9 cellular contexts compared by ENCODE assay signal in genomic region chr17:19727466-19728113, GRCh38. TPM values are rescaled to one million over a fixed set of nuclear protein-coding genes. Genes with fewer than 3 reads are reported as not detected.
DNase-seq lines count a peak whose midpoint lies in the region; ATAC-seq and TF ChIP-seq lines count a peak whose summit lies in the region.
"Had no signal": no experiment of that assay in that cellular context is flagged by ENCODE, and none has a peak within 500 bp of the region (broad histone marks: within the 10 kb centered on the region; RNA-seq: fewer than 3 reads in every experiment).

No MANE protein-coding gene starts in this region.

- H3K27ac ChIP-seq in spleen (peak overlapping the region; percentile 2 to 82 (median 64)), OCI-LY7 (ENCODE audit: low read depth, low read length, poor library complexity, severe bottlenecking) (no peak overlapping the region)

- no peak overlapping the region for H2AFZ ChIP-seq in OCI-LY7 (ENCODE audit: low read length)

- H3K4me1 ChIP-seq in spleen (peaks cover 13 to 43% (median 32%) of the 10 kb centered on the region in 6 donors), OCI-LY7 (ENCODE audit: insufficient read depth, low read length, poor library complexity, severe bottlenecking) (no peaks in the 10 kb centered on the region)

- H3K4me2 ChIP-seq in OCI-LY7 (ENCODE audit: low read length): no peak overlapping the region

- H3K27me3 Mint-ChIP-seq in brain: peaks cover 3% of the 10 kb centered on the region
- H3K27me3 Mint-ChIP-seq in WTC11 (ENCODE audit: low read depth): no peaks in the 10 kb centered on the region; the same call in none of the 2 replicates
- H3K27me3 Mint-ChIP-seq in activated CD4-positive, alpha-beta memory T cell treated with anti-CD3 and anti-CD28 coated beads for 36 hours: no peaks in the 10 kb centered on the region

- intact Hi-C loops in spleen (cut with DNase I; ENCODE audit: low total_unique reads) (no loop called here), OCI-LY7 (cut with micrococcal nuclease; ENCODE audit: unreplicated experiment) (no loop called here)
- intact Hi-C loops in activated CD4-positive, alpha-beta memory T cell treated with anti-CD3 and anti-CD28 coated beads for 36 hours (cut with micrococcal nuclease): no loop called here

- H3K36me3 Mint-ChIP-seq in brain (no peaks in the 10 kb centered on the region), WTC11 (no peaks in the 10 kb centered on the region)
- H3K36me3 Mint-ChIP-seq in activated CD4-positive, alpha-beta memory T cell treated with anti-CD3 and anti-CD28 coated beads for 36 hours: no peaks in the 10 kb centered on the region
- H3K36me3 Mint-ChIP-seq: stimulated activated naive B cell treated with anti-CD40 and anti-IgM and Interleukin-4, amounts not matched to agents 10 μg/mL and 1 μg/mL and 100 μg/mL, for 72 hours had no signal

- ATAC-seq in WTC11: no peak
- ATAC-seq: stimulated activated naive B cell treated with anti-CD40 and anti-IgM and Interleukin-4, amounts not matched to agents 10 μg/mL and 1 μg/mL and 100 μg/mL, for 72 hours had no signal

- H3K4me1 Mint-ChIP-seq in brain: peaks cover 33% of the 10 kb centered on the region
- no peaks in the 10 kb centered on the region for H3K4me1 Mint-ChIP-seq in WTC11
- H3K4me1 Mint-ChIP-seq in activated CD4-positive, alpha-beta memory T cell treated with anti-CD3 and anti-CD28 coated beads for 36 hours (ENCODE audit: low read depth): peaks cover 20% of the 10 kb centered on the region

- H3K27ac Mint-ChIP-seq in brain (peak overlapping the region; percentile 60 to 99 (median 89)), WTC11 (no peak overlapping the region)
- no peak overlapping the region for H3K27ac Mint-ChIP-seq in activated CD4-positive, alpha-beta memory T cell treated with anti-CD3 and anti-CD28 coated beads for 36 hours
- H3K27ac Mint-ChIP-seq: stimulated activated naive B cell treated with anti-CD40 and anti-IgM and Interleukin-4, amounts not matched to agents 10 μg/mL and 1 μg/mL and 100 μg/mL, for 72 hours had no signal

- DNase-seq in HPDE6-E6E7 (ENCODE audit: extremely low spot score): peak; percentile 43
- DNase-seq in inferior parietal cortex (ENCODE audit: extremely low spot score): peak; percentile 92
- no peak for DNase-seq in spleen
- no peak for DNase-seq in WTC11 (ENCODE audit: low spot score)
- no peak for DNase-seq in OCI-LY7 (ENCODE audit: low spot score)
- no peak for DNase-seq in activated CD4-positive, alpha-beta memory T cell treated with anti-CD3 and anti-CD28 coated beads for 36 hours
- DNase-seq in NCI-H524 treated with DMSO at 0.1 percent for 48 hours (lab: John Stamatoyannopoulos, UW): no peak
- DNase-seq: stimulated activated naive B cell treated with anti-CD40 and anti-IgM and Interleukin-4, amounts not matched to agents 10 μg/mL and 1 μg/mL and 100 μg/mL, for 72 hours had no signal

- BruUV-seq in OCI-LY7 (replicated peaks; lab: Mats Ljungman, UMichigan): no TSS peak

- CTCF ChIA-PET in WTC11 (lab: Charles Lee): interaction anchor here (0.9 to 2.8 kb wide), 6 partner anchors 9 to 140 kb away, joined by 3 to 21 read pairs (median 5); partner anchors contain the start of genes ALDH3A2 and ULK2
- CTCF ChIA-PET in OCI-LY7 (lab: Charles Lee; ENCODE audit: unreplicated experiment): no interaction called here
- CTCF ChIA-PET in activated CD4-positive, alpha-beta memory T cell treated with anti-CD3 and anti-CD28 coated beads for 36 hours (lab: Charles Lee): interaction anchor here (0.5 to 1.5 kb wide), 8 partner anchors 16 to 365 kb away, joined by 3 to 8 read pairs (median 4); partner anchors contain the start of gene B9D1

- TF ChIP-seq CTCF in brain (conservative IDR thresholded peaks at IDR 0.05) (no peak), spleen (IDR thresholded peaks at IDR 0.05 in 8 of 11, conservative IDR thresholded peaks at IDR 0.05 in 3 of 11) (no peak), WTC11 (IDR thresholded peaks at IDR 0.05) (no peak), OCI-LY7 (conservative IDR thresholded peaks at IDR 0.05; ENCODE audit: low read length) (no peak)

- no peaks in the 10 kb centered on the region for H3K27me3 ChIP-seq in spleen (replicated peaks in 1 of 7)

- WGBS in spleen, 5 donors: 59 to 85% (median 73%) methylated on average over 2 to 4 of the region's 4 CpGs

- H3K4me3 Mint-ChIP-seq in brain (no peak overlapping the region), WTC11 (no peak overlapping the region)
- H3K4me3 Mint-ChIP-seq in activated CD4-positive, alpha-beta memory T cell treated with anti-CD3 and anti-CD28 coated beads for 36 hours: no peak overlapping the region
- H3K4me3 Mint-ChIP-seq: stimulated activated naive B cell treated with anti-CD40 and anti-IgM and Interleukin-4, amounts not matched to agents 10 μg/mL and 1 μg/mL and 100 μg/mL, for 72 hours had no signal

- H3K36me3 ChIP-seq in spleen: no peaks in the 10 kb centered on the region
- H3K36me3 ChIP-seq in OCI-LY7 (ENCODE audit: insufficient read depth, low read length): no peaks in the 10 kb centered on the region

- no peaks in the 10 kb centered on the region for H4K20me1 ChIP-seq in OCI-LY7 (ENCODE audit: insufficient read depth, low read length)

- H3K4me3 ChIP-seq in spleen (no peak overlapping the region), OCI-LY7 (ENCODE audit: low read depth, low read length, poor library complexity, severe bottlenecking) (no peak overlapping the region)

- H3K9me3 ChIP-seq in spleen (no peaks in the 10 kb centered on the region), OCI-LY7 (ENCODE audit: low read length) (no peaks in the 10 kb centered on the region)

- no peaks in the 10 kb centered on the region for H3K79me2 ChIP-seq in OCI-LY7 (ENCODE audit: insufficient read depth, low read depth, low read length)

- no peaks in the 10 kb centered on the region for H3K9me2 ChIP-seq in OCI-LY7 (ENCODE audit: insufficient read depth, low read length)

- POLR2A ChIA-PET in WTC11 (lab: Charles Lee): interaction anchor here (0.5 to 0.6 kb wide), 2 partner anchors 37 to 85 kb away, joined by 4 to 7 read pairs; no protein-coding TSS in a partner anchor
- POLR2A ChIA-PET in OCI-LY7 (lab: Charles Lee): interaction anchor here (0.8 to 1.1 kb wide), 2 partner anchors 16 to 32 kb away, joined by 3 to 5 read pairs; no protein-coding TSS in a partner anchor
- POLR2A ChIA-PET in activated CD4-positive, alpha-beta memory T cell treated with anti-CD3 and anti-CD28 coated beads for 36 hours (lab: Charles Lee): no interaction called here

- H3K9me3 Mint-ChIP-seq in brain (peaks cover 0 to 5% (median 0%) of the 10 kb centered on the region in 5 experiments), WTC11 (peaks cover 12% of the 10 kb centered on the region)
- no peaks in the 10 kb centered on the region for H3K9me3 Mint-ChIP-seq in activated CD4-positive, alpha-beta memory T cell treated with anti-CD3 and anti-CD28 coated beads for 36 hours
- H3K9me3 Mint-ChIP-seq: stimulated activated naive B cell treated with anti-CD40 and anti-IgM and Interleukin-4, amounts not matched to agents 10 μg/mL and 1 μg/mL and 100 μg/mL, for 72 hours had no signal

- TF ChIP-seq POLR2A in spleen (IDR thresholded peaks at IDR 0.05): no peak

TF ChIP-seq in WTC11, 78 proteins besides CTCF, POLR2A, EP300 and RAD21:
- no peak for TF ChIP-seq ETV6 (CRISPR knock-in tag; IDR thresholded peaks at IDR 0.05)
- no peak for TF ChIP-seq TCF7 (CRISPR knock-in tag; IDR thresholded peaks at IDR 0.05; ENCODE audit: low read depth)
- no peak for TF ChIP-seq E2F5 (CRISPR knock-in tag; IDR thresholded peaks at IDR 0.05)
- no peak for TF ChIP-seq IRF1 (CRISPR knock-in tag; IDR thresholded peaks at IDR 0.05)
- TF ChIP-seq E2F1 (CRISPR knock-in tag; IDR thresholded peaks at IDR 0.05): no peak
TF ChIP-seq in WTC11: peak in this region for 0.

RNA-seq across cellular contexts. Expression of gene SLC47A2, which starts 11.2 kb away (rescaled TPM):
- polyA plus RNA-seq in brain (ENCODE audit: insufficient read depth, low read depth, low replicate concordance): not detected
- total RNA-seq in spleen: not detected
- under 1 TPM in 1 of 3 donors, not detected in 2; 0.03 TPM for polyA plus RNA-seq in spleen
- total RNA-seq in WTC11 (2021): not detected in 3 replicates
- total RNA-seq in OCI-LY7 (2014; rRNA removed; shearing (Covaris generic)): not detected in 2 replicates
- not detected in 2 replicates for total RNA-seq in OCI-LY7 (2022)
- total RNA-seq in activated CD4-positive, alpha-beta memory T cell treated with anti-CD3 and anti-CD28 coated beads for 36 hours: not detected

RNA-seq across cellular contexts. Expression of gene ALDH3A1, which starts 20.5 kb away (rescaled TPM):
- polyA plus RNA-seq in brain (ENCODE audit: insufficient read depth, low read depth, low replicate concordance): 0.76 TPM
- 10 to 100 TPM in 1 of 7 donors, 1 to 10 TPM in 2, under 1 TPM in 3, not detected in 1; 0.54 to 16.1 (median 0.90) TPM for total RNA-seq in spleen
- 1 to 10 TPM in 1 of 3 donors, under 1 TPM in 2; 0.36 to 1.2 (median 0.52) TPM for polyA plus RNA-seq in spleen
- 0.35 to 1.1 TPM (median 0.53 TPM) in 3 replicates for total RNA-seq in WTC11 (2021)
- total RNA-seq in OCI-LY7 (2014; rRNA removed; shearing (Covaris generic)): 0.16 and 0.26 TPM in 2 replicates
- not detected in 2 replicates for total RNA-seq in OCI-LY7 (2022)
- under 1 TPM in 1 of 2 experiments, not detected in 1; 0.14 TPM for total RNA-seq in activated CD4-positive, alpha-beta memory T cell treated with anti-CD3 and anti-CD28 coated beads for 36 hours

Comparison
In these comparisons a context has a peak if more than half of its experiments do, and no peak if none do; other contexts are left out.
1. DNase-seq: peak in HPDE6-E6E7 (single experiment) and inferior parietal cortex (single experiment); none in spleen (single experiment), WTC11 (single experiment), OCI-LY7 (single experiment), activated CD4-positive, alpha-beta memory T cell treated with anti-CD3 and anti-CD28 coated beads for 36 hours (single experiment) and NCI-H524 treated with DMSO at 0.1 percent for 48 hours (single experiment).
2. H3K27ac Mint-ChIP-seq: peak in brain (5 of 5); none in WTC11 (single experiment) and activated CD4-positive, alpha-beta memory T cell treated with anti-CD3 and anti-CD28 coated beads for 36 hours (single experiment).